ENCODE assay signal across 1 cellular context in genomic region chr6:41318648-41319565, GRCh38.
TF ChIP-seq lines count a peak whose summit lies in the region.

No MANE protein-coding gene starts in this region.

TF ChIP-seq in neural cell, 6 proteins besides CTCF, POLR2A, EP300 and RAD21 (continued from another document):
- TF ChIP-seq REST (IDR thresholded peaks at IDR 0.05; ENCODE audit: borderline replicate concordance) (no peak), POLR2AphosphoS5 (IDR thresholded peaks at IDR 0.05) (no peak)
